Comparison of ENCODE assay signal across 19 cellular contexts in genomic region chr1:180183426-180183825, GRCh38. TPM values are rescaled to one million over a fixed set of nuclear protein-coding genes. Genes with fewer than 3 reads are reported as not detected.
DNase-seq lines count a peak whose midpoint lies in the region; ATAC-seq and TF ChIP-seq lines count a peak whose summit lies in the region.
"Had no signal": no experiment of that assay in that cellular context is flagged by ENCODE, and none has a peak within 500 bp of the region (broad histone marks: within the 10 kb centered on the region; RNA-seq: fewer than 3 reads in every experiment).

No MANE protein-coding gene starts in this region.

- peaks cover 0 to 99% (median 56%) of the 10 kb centered on the region in 6 donors for H3K36me3 ChIP-seq in spleen

- intact Hi-C loops in Right ventricle myocardium superior (cut with DNase I) (no loop called here), Right ventricle myocardium inferior (cut with DNase I) (no loop called here), spleen (cut with DNase I; ENCODE audit: low total_unique reads) (loop anchor here (10.0 kb wide), 1 partner anchor 291 kb away; no protein-coding TSS in a partner anchor)

- H3K4me1 Mint-ChIP-seq in endothelial cell (ENCODE audit: unreplicated experiment): peaks cover 5% of the 10 kb centered on the region

- no peaks in the 10 kb centered on the region for H3K9me3 ChIP-seq in spleen
- H3K9me3 ChIP-seq: BLaER1 had no signal

- no peaks in the 10 kb centered on the region for H3K27me3 ChIP-seq in spleen (replicated peaks in 1 of 7)
- H3K27me3 ChIP-seq: BLaER1 had no signal

- H3K9me3 Mint-ChIP-seq in endothelial cell (ENCODE audit: unreplicated experiment): no peaks in the 10 kb centered on the region
- H3K9me3 Mint-ChIP-seq: CD8-positive, alpha-beta T cell; H9 had no signal

- peak; percentile 21 for ATAC-seq in Right ventricle myocardium superior (ENCODE audit: poor library complexity)
- no peak for ATAC-seq in Right ventricle myocardium inferior
- no peak for ATAC-seq in GM21737 (IDR thresholded peaks at IDR 0.05; ENCODE audit: unreplicated experiment)
- ATAC-seq in HG02588 (IDR thresholded peaks at IDR 0.05; ENCODE audit: unreplicated experiment): no peak
- ATAC-seq: CD8-positive, alpha-beta T cell; GM12878; HepG2 had no signal

- H3K27ac Mint-ChIP-seq in endothelial cell (ENCODE audit: unreplicated experiment): no peak overlapping the region
- H3K27ac Mint-ChIP-seq: CD8-positive, alpha-beta T cell had no signal

- no peak overlapping the region for H3K27ac ChIP-seq in spleen
- H3K27ac ChIP-seq: 22Rv1 had no signal

- peak; percentile 3 for DNase-seq in activated CD8-positive, alpha-beta memory T cell treated with anti-CD3 and anti-CD28 coated beads, Interleukin-2, amount 50 U/mL, for 4 hours
- no peak for DNase-seq in activated CD8-positive, alpha-beta memory T cell treated with anti-CD3 and anti-CD28 coated beads for 24 hours
- DNase-seq in Right ventricle myocardium superior: no peak
- DNase-seq in Right ventricle myocardium inferior (ENCODE audit: missing footprints): no peak
- no peak for DNase-seq in endothelial cell (ENCODE audit: low spot score)
- peak; percentile 34 for DNase-seq in spleen
- DNase-seq: CD8-positive, alpha-beta T cell; DMS53; DND-41; EL; H9 had no signal

- peaks cover 6% of the 10 kb centered on the region for H3K27me3 Mint-ChIP-seq in endothelial cell (ENCODE audit: unreplicated experiment)

- TF ChIP-seq POLR2A in spleen (IDR thresholded peaks at IDR 0.05): no peak

- peak overlapping the region; percentile 37 for H3K4me3 Mint-ChIP-seq in endothelial cell (ENCODE audit: unreplicated experiment)
- H3K4me3 Mint-ChIP-seq: CD8-positive, alpha-beta T cell; H9 had no signal

- H3K36me3 Mint-ChIP-seq in endothelial cell (ENCODE audit: low read depth, unreplicated experiment): peaks cover 21% of the 10 kb centered on the region

- H3K4me1 ChIP-seq in spleen: peaks cover 0 to 21% (median 13%) of the 10 kb centered on the region in 6 donors

- 89 to 97% (median 95%) methylated on average over 10 of the region's 10 CpGs for WGBS in spleen, 5 donors

- no peak overlapping the region for H3K4me3 ChIP-seq in spleen
- H3K4me3 ChIP-seq: BLaER1, GM12878 had no signal

- TF ChIP-seq CTCF in endothelial cell (IDR thresholded peaks at IDR 0.05; ENCODE audit: unreplicated experiment): no peak
- TF ChIP-seq CTCF in spleen (IDR thresholded peaks at IDR 0.05 in 8 of 11, conservative IDR thresholded peaks at IDR 0.05 in 3 of 11): no peak

RNA-seq across cellular contexts. Expression of gene QSOX1, which starts 28.8 kb away (rescaled TPM):
- 97.8 TPM for total RNA-seq in Right ventricle myocardium superior
- 97.7 TPM for total RNA-seq in Right ventricle myocardium inferior
- 199 TPM for total RNA-seq in endothelial cell (ENCODE audit: unreplicated experiment)
- total RNA-seq in spleen: 10 to 100 TPM; 40.8 to 78.9 (median 69.0) TPM
- 10 to 100 TPM; 35.2 to 54.9 (median 52.9) TPM for polyA plus RNA-seq in spleen

RNA-seq across cellular contexts. Expression of gene LHX4, which starts 46.6 kb away (rescaled TPM):
- total RNA-seq in Right ventricle myocardium superior: not detected
- not detected for total RNA-seq in Right ventricle myocardium inferior
- total RNA-seq in endothelial cell (ENCODE audit: unreplicated experiment): 1.5 TPM
- total RNA-seq in spleen: 1 to 10 TPM in 1 of 7 donors, under 1 TPM in 1, not detected in 5; 0.68 to 2.0 TPM
- under 1 TPM; 0.02 to 0.03 (median 0.02) TPM for polyA plus RNA-seq in spleen
- total RNA-seq: A673, G401, GM12878 had no signal

Comparison
In these comparisons a context has a peak if more than half of its experiments do, and no peak if none do; other contexts are left out.
1. DNase-seq: peak in activated CD8-positive, alpha-beta memory T cell treated with anti-CD3 and anti-CD28 coated beads, Interleukin-2, amount 50 U/mL, for 4 hours (single experiment) and spleen (single experiment); none in activated CD8-positive, alpha-beta memory T cell treated with anti-CD3 and anti-CD28 coated beads for 24 hours (single experiment), Right ventricle myocardium superior (single experiment), Right ventricle myocardium inferior (single experiment) and endothelial cell (single experiment).